7 cellular contexts compared by ENCODE assay signal in the genomic region with DNA sequence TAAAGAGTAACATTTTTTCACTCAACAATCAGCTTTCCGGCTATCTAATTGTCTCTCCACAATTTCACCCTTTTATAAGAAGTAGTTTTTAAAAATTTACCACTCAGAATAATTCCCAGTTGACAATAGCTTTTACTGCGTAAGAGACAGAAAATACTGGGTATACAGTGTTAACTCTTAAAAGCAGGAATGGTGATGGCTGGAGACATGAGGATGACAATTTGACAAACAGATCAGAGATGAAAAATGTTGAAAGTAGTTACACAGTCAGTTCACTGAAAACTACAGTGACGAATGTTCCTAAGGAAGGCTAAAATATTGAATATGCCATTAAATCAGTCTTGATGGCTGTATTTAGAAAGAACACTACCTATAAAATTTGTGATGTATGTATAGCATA.
"Had no signal": no experiment of that assay in that cellular context is flagged by ENCODE, and none has a peak within 500 bp of the region (broad histone marks: within the 10 kb centered on the region; RNA-seq: fewer than 3 reads in every experiment).

No MANE protein-coding gene starts in this region.

- H3K9me3 ChIP-seq: HAP-1 had no signal

- H3K9ac ChIP-seq: GM23248 had no signal

- ATAC-seq: K562 had no signal

- H3K4me3 ChIP-seq: GM23248, HAP-1, K562 had no signal

- H3K27ac ChIP-seq: GM23248 had no signal

- DNase-seq: GM23248, GOT3, H7, IMR-90 had no signal

- H3K36me3 ChIP-seq: HAP-1 had no signal

- H3K4me1 ChIP-seq: HAP-1 had no signal

- FAIRE-seq: HTR-8/SVneo had no signal

- H2AFZ ChIP-seq: GM23248 had no signal
